Comparison of ENCODE assay signal across 9 cellular contexts in genomic region chr12:779745-780734, GRCh38. TPM values are rescaled to one million over a fixed set of nuclear protein-coding genes. Genes with fewer than 3 reads are reported as not detected.
A peak's percentile ranks its signal among the peaks of the same experiment; 100 is the strongest.
DNase-seq lines count a peak whose midpoint lies in the region; ATAC-seq and TF ChIP-seq lines count a peak whose summit lies in the region.
"Had no signal": no experiment of that assay in that cellular context is flagged by ENCODE, and none has a peak within 500 bp of the region (broad histone marks: within the 10 kb centered on the region; RNA-seq: fewer than 3 reads in every experiment).

No MANE protein-coding gene starts in this region.

- peaks cover 14 to 56% of the 10 kb centered on the region in 2 experiments for H3K79me1 ChIP-seq in IMR-90 (ENCODE audit: low read depth in 1 of 2, low read length in 2 of 2)

- TF ChIP-seq CTCF in IMR-90 (conservative IDR thresholded peaks at IDR 0.05; ENCODE audit: low read depth, low read length) (no peak), astrocyte of the spinal cord (IDR thresholded peaks at IDR 0.05; ENCODE audit: low read depth, low read length) (no peak)

- dilution Hi-C loops in IMR-90 (cut with HindIII; ENCODE audit: low sequenced_read_pairs, unreplicated experiment), result no loop called here

- H3K4me2 ChIP-seq in IMR-90 (ENCODE audit: low read depth, low read length), result peak overlapping the region; percentile 80

- no peak for DNase-seq in CD4-positive, CD25-positive, alpha-beta regulatory T cell
- DNase-seq in IMR-90, result peak; percentile 74
- peak; percentile 53 for DNase-seq in astrocyte of the spinal cord (ENCODE audit: low read depth, low spot score)
- no peak for DNase-seq in NCI-H146 treated with DMSO at 0.1 percent for 48 hours (lab: John Stamatoyannopoulos, UW; ENCODE audit: unreplicated experiment)
- no peak for DNase-seq in stimulated activated CD8-positive, alpha-beta memory T cell treated with anti-CD3 and anti-CD28 coated beads, Interleukin-4, amount 100 ng/mL, for 48 hours
- no peak for DNase-seq in NCI-H2171 (lab: John Stamatoyannopoulos, UW)
- no peak for DNase-seq in hippocampal formation (lab: John Stamatoyannopoulos, UW)
- DNase-seq: activated gamma-delta T cell had no signal

- WGBS in IMR-90 (ENCODE audit: extremely low coverage in 2 of 2, insufficient read length in 1 of 2), 2 experiments, result no CpG with 5 or more reads among the region's 4 CpGs
- 100% methylated on average over 1 of the region's 4 CpGs; no CpG with 5 or more reads in 1 of the 2 experiments for WGBS in mesodermal cell (ENCODE audit: insufficient coverage in 2 of 2), 2 experiments

- 0 out of 2 replicates have a peak overlapping the region, but pooled peaks have one; percentile 68 for H2BK20ac ChIP-seq in IMR-90 (ENCODE audit: low read depth, low read length)

- H3K36me3 ChIP-seq in CD4-positive, CD25-positive, alpha-beta regulatory T cell (ENCODE audit: control insufficient read depth, insufficient read depth, low read length), result no peaks in the 10 kb centered on the region
- no peaks in the 10 kb centered on the region for H3K36me3 ChIP-seq in IMR-90 (ENCODE audit: control insufficient read depth, insufficient read depth, low read length)
- H3K36me3 ChIP-seq in mesodermal cell (ENCODE audit: control insufficient read depth, insufficient read depth, low read length), result no peaks in the 10 kb centered on the region

- peaks cover 16% of the 10 kb centered on the region for H3K9me1 ChIP-seq in IMR-90 (ENCODE audit: insufficient read depth, low read length)

- no peaks in the 10 kb centered on the region for H3K27me3 Mint-ChIP-seq in CD4-positive, CD25-positive, alpha-beta regulatory T cell

- intact Hi-C loops in IMR-90 (cut with micrococcal nuclease), result loop anchor here (5.0 kb wide), 1 partner anchor 32 kb away; no protein-coding TSS in a partner anchor

- H3K27ac ChIP-seq in CD4-positive, CD25-positive, alpha-beta regulatory T cell (ENCODE audit: insufficient read depth, low read length, poor library complexity, severe bottlenecking), result peak overlapping the region; percentile 64
- peak overlapping the region; percentile 74 for H3K27ac ChIP-seq in IMR-90 (ENCODE audit: insufficient read depth, low read length)
- H3K27ac ChIP-seq in mesodermal cell (ENCODE audit: low read depth, low read length, severe bottlenecking), result peak overlapping the region; percentile 17

- peak overlapping the region; percentile 37; the same call in 1 of the 2 replicates for H3K4ac ChIP-seq in IMR-90 (ENCODE audit: low read depth, low read length)

- no peak overlapping the region for H3K14ac ChIP-seq in IMR-90 (replicated peaks; ENCODE audit: low read depth, low read length)

- no peak for ATAC-seq in CD4-positive, CD25-positive, alpha-beta regulatory T cell (ENCODE audit: low read depth in 2 of 2)
- ATAC-seq in IMR-90 (ENCODE audit: low read depth), result peak; percentile 86

- no peak for TF ChIP-seq POLR2A in IMR-90 (IDR thresholded peaks at IDR 0.05; ENCODE audit: low read depth, low read length)

- no TSS peak for BruUV-seq in IMR-90 (replicated peaks; lab: Mats Ljungman, UMichigan)

- no peak for TF ChIP-seq RAD21 in IMR-90 (IDR thresholded peaks at IDR 0.05; ENCODE audit: low read length)

- no peak overlapping the region for H2AFZ ChIP-seq in IMR-90 (replicated peaks; ENCODE audit: low read length, poor library complexity)

- peaks cover 74% of the 10 kb centered on the region for H3K4me1 ChIP-seq in CD4-positive, CD25-positive, alpha-beta regulatory T cell (ENCODE audit: control insufficient read depth, insufficient read depth, low read length, poor library complexity, severe bottlenecking)
- H3K4me1 ChIP-seq in IMR-90 (ENCODE audit: control insufficient read depth, insufficient read depth, low read length), result peaks cover 3% of the 10 kb centered on the region; the same call in 1 of the 2 replicates
- H3K4me1 ChIP-seq in mesodermal cell (ENCODE audit: control insufficient read depth, insufficient read depth, low read length, poor library complexity, severe bottlenecking), result peaks cover 16% of the 10 kb centered on the region

- H3K9ac ChIP-seq in IMR-90 (ENCODE audit: low read depth, low read length), result no peak overlapping the region

- peak overlapping the region; percentile 20; the same call in 1 of the 2 replicates for H2BK120ac ChIP-seq in IMR-90 (ENCODE audit: low read depth, low read length)

- H4K91ac ChIP-seq in IMR-90 (ENCODE audit: insufficient read depth, low read depth, low read length), result no peak overlapping the region

- peaks cover 40% of the 10 kb centered on the region for H4K20me1 ChIP-seq in IMR-90 (ENCODE audit: insufficient read depth, low read length)

- H4K8ac ChIP-seq in IMR-90 (ENCODE audit: low read depth in 2 of 2, low read length in 2 of 2), result peak overlapping the region in 1 of 2 experiments; percentile 56; a peak in 1 of 4 replicates

- H3K4me1 Mint-ChIP-seq in CD4-positive, CD25-positive, alpha-beta regulatory T cell, result peaks cover 45 to 79% (median 66%) of the 10 kb centered on the region in 4 donors

- H3K27me3 ChIP-seq in CD4-positive, CD25-positive, alpha-beta regulatory T cell (ENCODE audit: control insufficient read depth, insufficient read depth, low read length), result no peaks in the 10 kb centered on the region
- H3K27me3 ChIP-seq in IMR-90 (ENCODE audit: control insufficient read depth, insufficient read depth, low read length), result no peaks in the 10 kb centered on the region

- H3K18ac ChIP-seq in IMR-90 (ENCODE audit: low read depth, low read length), result peak overlapping the region; percentile 72; the same call in 1 of the 2 replicates

- H2BK15ac ChIP-seq in IMR-90 (ENCODE audit: low read depth, low read length), result peak overlapping the region; percentile 9; the same call in 1 of the 3 replicates

- in situ Hi-C loops in IMR-90 (cut with MboI; ENCODE audit: low sequenced_read_pairs), result no loop called here
- in situ Hi-C loops in astrocyte of the spinal cord (cut with HindIII; ENCODE audit: low sequenced_read_pairs), result no loop called here

- H2AK5ac ChIP-seq in IMR-90 (ENCODE audit: low read depth, low read length), result no peak overlapping the region

- POLR2A ChIA-PET in IMR-90 (lab: Charles Lee; ENCODE audit: unreplicated experiment), result no interaction called here

- peak overlapping the region; percentile 60; the same call in 1 of the 2 replicates for H3K23ac ChIP-seq in IMR-90 (ENCODE audit: low read depth, low read length)

- no peak overlapping the region for H3K56ac ChIP-seq in IMR-90 (ENCODE audit: extremely low read depth, insufficient read depth, low read length)

- peak overlapping the region; percentile 92 for H2BK5ac ChIP-seq in IMR-90 (ENCODE audit: low read depth, low read length, poor library complexity, severe bottlenecking)

- peak overlapping the region; percentile 76 to 88 (median 79) for H3K27ac Mint-ChIP-seq in CD4-positive, CD25-positive, alpha-beta regulatory T cell

- H3K36me3 Mint-ChIP-seq in CD4-positive, CD25-positive, alpha-beta regulatory T cell, result peaks cover 8% of the 10 kb centered on the region

- no peak overlapping the region for H2AK9ac ChIP-seq in IMR-90 (replicated peaks; ENCODE audit: low read depth, low read length, poor library complexity)

- no peaks in the 10 kb centered on the region for H3K9me3 Mint-ChIP-seq in CD4-positive, CD25-positive, alpha-beta regulatory T cell

- no peaks in the 10 kb centered on the region for H3K9me3 ChIP-seq in CD4-positive, CD25-positive, alpha-beta regulatory T cell (ENCODE audit: control insufficient read depth in 2 of 2, low read length in 2 of 2)
- no peaks in the 10 kb centered on the region for H3K9me3 ChIP-seq in IMR-90 (ENCODE audit: control insufficient read depth, insufficient read depth, low read length)
- no peaks in the 10 kb centered on the region for H3K9me3 ChIP-seq in mesodermal cell (ENCODE audit: control insufficient read depth, low read length)

- CTCF ChIA-PET in IMR-90 (lab: Yijun Ruan, JAX), result interaction anchor here (0.6 kb wide), 1 partner anchor 27 kb away, joined by 4 read pairs; no protein-coding TSS in a partner anchor

- peak overlapping the region; percentile 80 to 94 (median 86) for H3K4me3 Mint-ChIP-seq in CD4-positive, CD25-positive, alpha-beta regulatory T cell

- peak overlapping the region; percentile 86 for H3K4me3 ChIP-seq in CD4-positive, CD25-positive, alpha-beta regulatory T cell (ENCODE audit: low read depth, low read length)
- H3K4me3 ChIP-seq in IMR-90 (ENCODE audit: insufficient read depth, low read depth, low read length), result no peak overlapping the region; the same call in 1 of the 2 replicates
- no peak overlapping the region for H3K4me3 ChIP-seq in astrocyte of the spinal cord (ENCODE audit: low read depth, low read length)
- no peak overlapping the region for H3K4me3 ChIP-seq in mesodermal cell (ENCODE audit: extremely low read depth, insufficient read depth, low read length, poor library complexity, severe bottlenecking)

- H4K5ac ChIP-seq in IMR-90 (ENCODE audit: low read depth, low read length), result no peak overlapping the region

TF ChIP-seq in IMR-90, 13 proteins besides CTCF, POLR2A, EP300 and RAD21:
- TF ChIP-seq CEBPB (IDR thresholded peaks at IDR 0.05; ENCODE audit: low read depth, low read length) (peak; percentile 83), MAFK (IDR thresholded peaks at IDR 0.05; ENCODE audit: low read depth, low read length) (peak; percentile 17; the same call in 1 of the 2 replicates), FOS (IDR thresholded peaks at IDR 0.05; ENCODE audit: low read depth, low read length) (peak; percentile 51; the same call in 1 of the 2 replicates), USF2 (IDR thresholded peaks at IDR 0.05; ENCODE audit: low read depth, low read length) (no peak)

RNA-seq across cellular contexts. Expression of gene WNK1, which starts 27.7 kb away (rescaled TPM):
- total RNA-seq in CD4-positive, CD25-positive, alpha-beta regulatory T cell, result 360 TPM
- 10 to 100 TPM; 22.1 to 34.6 (median 28.1) TPM for polyA plus RNA-seq in CD4-positive, CD25-positive, alpha-beta regulatory T cell
- 38.3 and 42.8 TPM in 2 replicates for total RNA-seq in IMR-90 (2012; rRNA removed)
- 28.3 and 36.9 TPM in 2 replicates for polyA plus RNA-seq in IMR-90 (2012; rRNA removed)
- 12.2 and 22.4 TPM in 2 replicates for polyA plus RNA-seq in IMR-90 (2012; cell fraction: cytosol; rRNA removed)
- polyA plus RNA-seq in IMR-90 (2012; cell fraction: nucleus; rRNA removed; ENCODE audit: low replicate concordance), result 45.1 and 55.1 TPM in 2 replicates
- polyA plus RNA-seq in mesodermal cell (2013, experiment 1 of 2), result 95.2 TPM
- polyA plus RNA-seq in mesodermal cell (2013, experiment 2 of 2), result 88.1 TPM

Comparison
In these comparisons a context has a peak if more than half of its experiments do, and no peak if none do; other contexts are left out.
1. DNase-seq: peak in IMR-90 (single experiment) and astrocyte of the spinal cord (single experiment); none in CD4-positive, CD25-positive, alpha-beta regulatory T cell (0 of 3), NCI-H146 treated with DMSO at 0.1 percent for 48 hours (single experiment), stimulated activated CD8-positive, alpha-beta memory T cell treated with anti-CD3 and anti-CD28 coated beads, Interleukin-4, amount 100 ng/mL, for 48 hours (single experiment), NCI-H2171 (single experiment) and hippocampal formation (0 of 2).
2. H3K27ac ChIP-seq: peak in every context shown above with its lines; median percentile 74 in IMR-90; 64 in CD4-positive, CD25-positive, alpha-beta regulatory T cell; 17 in mesodermal cell.